ENCODE assay signal across 12 cellular contexts in the genomic region with DNA sequence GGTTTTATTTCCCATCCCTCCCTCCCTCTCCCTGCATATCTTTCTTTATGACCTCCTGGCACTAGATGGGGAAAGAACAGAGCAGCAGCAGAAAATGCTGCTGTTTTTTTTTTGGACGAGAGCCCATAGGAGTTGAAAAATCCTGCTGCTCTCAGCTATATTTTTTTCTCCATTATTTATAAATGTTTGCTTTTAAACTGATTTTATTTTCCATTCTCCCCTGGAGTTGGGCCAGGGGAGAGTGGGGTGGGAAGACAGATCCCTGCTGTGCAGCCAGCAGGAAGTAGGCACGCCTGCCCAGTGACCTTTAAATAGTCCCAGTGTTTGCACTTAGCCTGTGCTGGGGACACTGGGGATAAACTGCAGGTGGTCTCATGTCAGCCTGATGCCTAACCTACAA. TPM values are rescaled to one million over a fixed set of nuclear protein-coding genes. Genes with fewer than 3 reads are reported as not detected.
DNase-seq lines count a peak whose midpoint lies in the region; ATAC-seq and TF ChIP-seq lines count a peak whose summit lies in the region.
"Had no signal": no experiment of that assay in that cellular context is flagged by ENCODE, and none has a peak within 500 bp of the region (broad histone marks: within the 10 kb centered on the region; RNA-seq: fewer than 3 reads in every experiment).

No MANE protein-coding gene starts in this region.

- H3K27me3 ChIP-seq in GM23338 (ENCODE audit: insufficient read depth) (no peaks in the 10 kb centered on the region), ascending aorta (no peaks in the 10 kb centered on the region), right cardiac atrium (ENCODE audit: control insufficient read depth, insufficient read depth) (no peaks in the 10 kb centered on the region), psoas muscle (ENCODE audit: insufficient read depth in 3 of 3, low read length in 2 of 3) (no peaks in the 10 kb centered on the region)
- H3K27me3 ChIP-seq: brain microvascular endothelial cell had no signal

- peaks cover 5% of the 10 kb centered on the region; the same call in 1 of the 2 replicates for H3K79me2 ChIP-seq in GM23338 (replicated peaks; ENCODE audit: insufficient read depth)

- H3K36me3 Mint-ChIP-seq in GM23338 (ENCODE audit: low read depth) (peaks cover 43% of the 10 kb centered on the region), endothelial cell (ENCODE audit: low read depth, unreplicated experiment) (peaks cover 26% of the 10 kb centered on the region)

- no peak overlapping the region for H2AFZ ChIP-seq in GM23338

- H3K4me1 ChIP-seq in GM23338 (ENCODE audit: insufficient read depth) (no peaks in the 10 kb centered on the region), ascending aorta (peaks cover 0 to 28% of the 10 kb centered on the region in 2 donors), right cardiac atrium (ENCODE audit: control insufficient read depth, insufficient read depth, low read length) (peaks cover 8% of the 10 kb centered on the region), psoas muscle (no peaks in the 10 kb centered on the region)

- H3K9me3 Mint-ChIP-seq in GM23338 (no peaks in the 10 kb centered on the region), endothelial cell (ENCODE audit: unreplicated experiment) (no peaks in the 10 kb centered on the region)
- H3K9me3 Mint-ChIP-seq: CD8-positive, alpha-beta memory T cell had no signal

- H3K4me3 Mint-ChIP-seq in GM23338 = no peak overlapping the region
- H3K4me3 Mint-ChIP-seq in endothelial cell (ENCODE audit: unreplicated experiment) = no peak overlapping the region

- ATAC-seq in GM23338 = no peak
- ATAC-seq in right cardiac atrium = peak; percentile 87 to 95
- no peak for ATAC-seq in psoas muscle
- ATAC-seq in GM18517 (IDR thresholded peaks at IDR 0.05; ENCODE audit: unreplicated experiment) = no peak

- H3K27ac Mint-ChIP-seq in GM23338 (0 out of 2 replicates have a peak overlapping the region, but pooled peaks have one; percentile 80), endothelial cell (ENCODE audit: unreplicated experiment) (no peak overlapping the region)

- H3K9me2 ChIP-seq in GM23338 (ENCODE audit: insufficient read depth) = no peaks in the 10 kb centered on the region

- H4K20me1 ChIP-seq in GM23338 (replicated peaks; ENCODE audit: insufficient read depth) = no peaks in the 10 kb centered on the region

- TF ChIP-seq CTCF in GM23338 (conservative IDR thresholded peaks at IDR 0.05; ENCODE audit: low read depth in 2 of 2) = no peak
- TF ChIP-seq CTCF in ascending aorta (IDR thresholded peaks at IDR 0.05) = no peak
- no peak for TF ChIP-seq CTCF in psoas muscle (IDR thresholded peaks at IDR 0.05)
- no peak for TF ChIP-seq CTCF in endothelial cell (IDR thresholded peaks at IDR 0.05; ENCODE audit: unreplicated experiment)

- H3K27ac ChIP-seq in GM23338 (ENCODE audit: low read depth) (no peak overlapping the region), ascending aorta (peak overlapping the region; percentile 29 to 76), right cardiac atrium (ENCODE audit: low read length) (peak overlapping the region; percentile 83), psoas muscle (peak overlapping the region; percentile 9)
- H3K27ac ChIP-seq: brain microvascular endothelial cell had no signal

- H3K27me3 Mint-ChIP-seq in GM23338 (ENCODE audit: insufficient read depth, low read depth, poor library complexity) (no peaks in the 10 kb centered on the region), endothelial cell (ENCODE audit: unreplicated experiment) (peaks cover 1% of the 10 kb centered on the region)
- H3K27me3 Mint-ChIP-seq: CD8-positive, alpha-beta memory T cell had no signal

- peaks cover 5% of the 10 kb centered on the region for H3K4me1 Mint-ChIP-seq in GM23338
- peaks cover 5% of the 10 kb centered on the region for H3K4me1 Mint-ChIP-seq in endothelial cell (ENCODE audit: unreplicated experiment)

- no peak overlapping the region for H3K4me2 ChIP-seq in GM23338

- H3K9me3 ChIP-seq in ascending aorta (no peaks in the 10 kb centered on the region), right cardiac atrium (ENCODE audit: control insufficient read depth, low read length) (no peaks in the 10 kb centered on the region), psoas muscle (no peaks in the 10 kb centered on the region)

- intact Hi-C loops in ascending aorta (cut with DNase I) = no loop called here
- intact Hi-C loops in right cardiac atrium (cut with DNase I) = no loop called here
- intact Hi-C loops in psoas muscle (cut with DNase I) = no loop called here

- no peaks in the 10 kb centered on the region for H3F3A ChIP-seq in GM23338 (replicated peaks; ENCODE audit: low read depth)

- H3K36me3 ChIP-seq in GM23338 (ENCODE audit: insufficient read depth) (peaks cover 13% of the 10 kb centered on the region; the same call in 1 of the 2 replicates), ascending aorta (peaks cover 45 to 66% of the 10 kb centered on the region in 2 donors), psoas muscle (ENCODE audit: insufficient read depth in 1 of 2, low read depth in 1 of 2) (peaks cover 8 to 79% of the 10 kb centered on the region in 2 donors)

- DNase-seq in GM23338 (ENCODE audit: low spot score) = no peak
- no peak for DNase-seq in ascending aorta (ENCODE audit: low spot score in 2 of 2)
- DNase-seq in right cardiac atrium = peak in 2 of 3 donors; percentile 60 to 76
- DNase-seq in psoas muscle = no peak
- no peak for DNase-seq in endothelial cell (ENCODE audit: low spot score)
- DNase-seq in DMS53 (lab: John Stamatoyannopoulos, UW) = no peak
- DNase-seq in stimulated activated naive CD4-positive, alpha-beta T cell treated with Interleukin-2 at 50 U/mL for 16 hours (lab: John Stamatoyannopoulos, UW) = no peak
- DNase-seq: activated CD8-positive, alpha-beta memory T cell treated with anti-CD3 and anti-CD28 coated beads, Interleukin-2, amount 50 U/mL, for 4 hours; brain microvascular endothelial cell; MV-4-11 had no signal

- no peak overlapping the region for H3K4me3 ChIP-seq in GM23338
- H3K4me3 ChIP-seq in ascending aorta = no peak overlapping the region
- H3K4me3 ChIP-seq in right cardiac atrium (ENCODE audit: low read length) = no peak overlapping the region
- no peak overlapping the region for H3K4me3 ChIP-seq in psoas muscle

- WGBS in right cardiac atrium = 25% methylated on average over 2 of the region's 2 CpGs
- WGBS in psoas muscle, 3 donors = 49 to 72% (median 64%) methylated on average over 2 of the region's 2 CpGs

TF ChIP-seq in GM23338, 12 proteins besides CTCF, POLR2A, EP300 and RAD21 (continues in another document):
- no peak for TF ChIP-seq ZNF331 (CRISPR knock-in tag; IDR thresholded peaks at IDR 0.05; ENCODE audit: low read depth)

RNA-seq across cellular contexts. Expression of a gene that starts 17.4 kb away (rescaled TPM):
- total RNA-seq in GM23338 (2014; rRNA removed; shearing (Covaris generic)) = 27.1 and 27.2 TPM in 2 replicates
- polyA plus RNA-seq in GM23338 (2016; fragmentation: Nextera tagmentation; extraction: Ambion mirVana) (7.2 and 7.6 TPM in 2 replicates), right cardiac atrium (4.6 TPM), psoas muscle (1 to 10 TPM; 2.0 to 5.0 (median 2.9) TPM)
- total RNA-seq in ascending aorta (40.1 TPM), right cardiac atrium (10 to 100 TPM; 19.9 to 29.5 (median 24.9) TPM), psoas muscle (10 to 100 TPM; 12.7 to 15.5 (median 15.0) TPM), endothelial cell (ENCODE audit: unreplicated experiment) (36.8 TPM)

RNA-seq across cellular contexts. Expression of a gene that starts 37.5 kb away (rescaled TPM):
- 0.82 and 1.1 TPM in 2 replicates for total RNA-seq in GM23338 (2014; rRNA removed; shearing (Covaris generic))
- polyA plus RNA-seq in GM23338 (2016; fragmentation: Nextera tagmentation; extraction: Ambion mirVana) (0.76 and 0.85 TPM in 2 replicates), right cardiac atrium (0.52 TPM), psoas muscle (under 1 TPM; 0.14 to 0.36 (median 0.27) TPM)
- total RNA-seq in ascending aorta (0.64 TPM), right cardiac atrium (under 1 TPM; 0.65 to 0.89 (median 0.71) TPM), psoas muscle (under 1 TPM; 0.12 to 0.56 (median 0.22) TPM), endothelial cell (ENCODE audit: unreplicated experiment) (1.1 TPM)

Comparison
In these comparisons a context has a peak if more than half of its experiments do, and no peak if none do; other contexts are left out.
1. ATAC-seq: peak in right cardiac atrium (2 of 2); none in GM23338 (single experiment), psoas muscle (0 of 4) and GM18517 (single experiment).
2. DNase-seq: peak in right cardiac atrium (2 of 3); none in GM23338 (single experiment), ascending aorta (0 of 2), psoas muscle (0 of 2), endothelial cell (single experiment), DMS53 (single experiment) and stimulated activated naive CD4-positive, alpha-beta T cell treated with Interleukin-2 at 50 U/mL for 16 hours (single experiment).